8 cellular contexts compared by ENCODE assay signal in the genomic region with DNA sequence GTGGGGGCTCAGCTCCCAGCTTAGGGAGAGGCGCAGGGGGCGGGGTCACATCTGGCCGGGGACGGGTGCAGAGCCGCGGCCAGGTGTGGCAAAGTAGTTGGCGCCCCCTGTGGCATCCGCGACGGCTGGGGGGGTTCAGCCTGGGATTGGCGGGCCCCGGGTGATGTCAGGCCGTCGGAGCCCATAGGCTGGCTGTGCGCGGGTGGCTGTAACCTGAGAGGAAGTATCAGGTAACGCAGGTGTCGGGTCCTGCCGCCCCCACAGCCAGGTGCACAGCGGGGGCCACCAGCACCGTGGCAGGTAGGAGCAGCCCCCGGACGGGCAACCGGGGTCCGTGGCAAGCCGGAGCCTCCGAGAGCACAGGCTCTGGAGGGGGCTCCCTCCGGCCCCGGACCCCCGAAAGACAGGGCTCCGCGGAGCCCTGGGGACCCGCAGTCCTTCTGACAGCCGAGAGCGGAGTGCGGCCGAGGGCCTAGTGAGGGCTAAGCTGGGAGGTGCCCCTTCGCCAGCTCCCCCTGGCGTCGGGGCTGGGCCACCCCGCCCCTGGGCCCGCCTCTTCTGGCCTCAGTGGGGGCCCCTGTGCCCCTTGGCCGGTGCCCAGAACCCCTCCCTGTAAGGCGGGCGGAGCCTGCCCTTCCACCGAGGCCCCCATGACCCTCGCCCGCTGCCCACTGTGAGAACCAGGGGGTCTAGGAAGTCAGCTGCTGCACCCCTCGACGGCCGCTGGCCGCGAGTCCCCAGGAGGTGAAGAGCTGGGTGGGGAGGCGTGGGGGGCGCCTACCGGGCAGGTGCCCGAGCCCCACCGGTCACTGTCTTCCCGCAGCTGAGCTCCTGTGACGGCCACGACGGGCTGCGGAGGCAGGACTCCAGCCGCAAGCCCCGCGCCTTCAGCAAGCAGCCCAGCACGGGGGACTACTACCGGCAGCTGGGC. TPM values are rescaled to one million over a fixed set of nuclear protein-coding genes. Genes with fewer than 3 reads are reported as not detected.
DNase-seq lines count a peak whose midpoint lies in the region; ATAC-seq and TF ChIP-seq lines count a peak whose summit lies in the region.

No MANE protein-coding gene starts in this region.

- H3K4me3 Mint-ChIP-seq in activated naive CD4-positive, alpha-beta T cell treated with anti-CD3 and anti-CD28 coated beads, Interleukin-2, amount 10 ng/mL, durations not matched to agents 7 days and 5 days: peak overlapping the region; percentile 21
- no peak overlapping the region for H3K4me3 Mint-ChIP-seq in osteocyte (ENCODE audit: unreplicated experiment)

- peaks cover 22% of the 10 kb centered on the region for H3K4me1 Mint-ChIP-seq in activated naive CD4-positive, alpha-beta T cell treated with anti-CD3 and anti-CD28 coated beads, Interleukin-2, amount 10 ng/mL, durations not matched to agents 7 days and 5 days
- peaks cover 13% of the 10 kb centered on the region for H3K4me1 Mint-ChIP-seq in osteocyte (ENCODE audit: unreplicated experiment)

- no peak overlapping the region for H3K27ac ChIP-seq in lower lobe of right lung

- H3K27me3 ChIP-seq in lower lobe of right lung (ENCODE audit: low read depth): peaks cover 59% of the 10 kb centered on the region

- no peak overlapping the region for H3K27ac Mint-ChIP-seq in activated naive CD4-positive, alpha-beta T cell treated with anti-CD3 and anti-CD28 coated beads, Interleukin-2, amount 10 ng/mL, durations not matched to agents 7 days and 5 days
- no peak overlapping the region for H3K27ac Mint-ChIP-seq in osteocyte (ENCODE audit: unreplicated experiment)

- no peaks in the 10 kb centered on the region for H3K9me3 ChIP-seq in lower lobe of right lung

- peak; percentile 34 to 46 for ATAC-seq in lower lobe of right lung
- no peak for ATAC-seq in GM18511 (IDR thresholded peaks at IDR 0.05; ENCODE audit: unreplicated experiment)
- ATAC-seq in GM19455 (IDR thresholded peaks at IDR 0.05; ENCODE audit: unreplicated experiment): no peak

- no peaks in the 10 kb centered on the region for H3K4me1 ChIP-seq in lower lobe of right lung

- peaks cover 99% of the 10 kb centered on the region for H3K27me3 Mint-ChIP-seq in activated naive CD4-positive, alpha-beta T cell treated with anti-CD3 and anti-CD28 coated beads, Interleukin-2, amount 10 ng/mL, durations not matched to agents 7 days and 5 days
- peaks cover 24% of the 10 kb centered on the region for H3K27me3 Mint-ChIP-seq in osteocyte (ENCODE audit: unreplicated experiment)

- DNase-seq in DMS53 (lab: John Stamatoyannopoulos, UW) (peak; percentile 96), NCI-H146 (lab: John Stamatoyannopoulos, UW) (peak; percentile 86), lower lobe of right lung (no peak), SHP77 treated with DMSO at 0.1 percent for 48 hours (lab: John Stamatoyannopoulos, UW) (no peak), osteocyte (ENCODE audit: extremely low spot score, unreplicated experiment) (no peak)
- DNase-seq in activated naive CD4-positive, alpha-beta T cell treated with anti-CD3 and anti-CD28 coated beads, Interleukin-2, amount 10 ng/mL, durations not matched to agents 7 days and 5 days: peak; percentile 56

- no peak for TF ChIP-seq CTCF in lower lobe of right lung (IDR thresholded peaks at IDR 0.05)
- no peak for TF ChIP-seq CTCF in osteocyte (IDR thresholded peaks at IDR 0.05)

- no peaks in the 10 kb centered on the region for H3K36me3 ChIP-seq in lower lobe of right lung

- no peaks in the 10 kb centered on the region for H3K36me3 Mint-ChIP-seq in activated naive CD4-positive, alpha-beta T cell treated with anti-CD3 and anti-CD28 coated beads, Interleukin-2, amount 10 ng/mL, durations not matched to agents 7 days and 5 days
- no peaks in the 10 kb centered on the region for H3K36me3 Mint-ChIP-seq in osteocyte (ENCODE audit: unreplicated experiment)

- CTCF ChIA-PET in activated naive CD4-positive, alpha-beta T cell treated with anti-CD3 and anti-CD28 coated beads, Interleukin-2, amount 10 ng/mL, durations not matched to agents 7 days and 5 days (lab: Charles Lee): interaction anchor here (0.8 to 3.9 kb wide), 2 partner anchors 9 to 41 kb away, joined by 3 to 13 read pairs; no protein-coding TSS in a partner anchor

- peak overlapping the region; percentile 6 for H3K4me3 ChIP-seq in lower lobe of right lung

- no peaks in the 10 kb centered on the region for H3K9me3 Mint-ChIP-seq in activated naive CD4-positive, alpha-beta T cell treated with anti-CD3 and anti-CD28 coated beads, Interleukin-2, amount 10 ng/mL, durations not matched to agents 7 days and 5 days
- H3K9me3 Mint-ChIP-seq in osteocyte (ENCODE audit: unreplicated experiment): no peaks in the 10 kb centered on the region

- intact Hi-C loops in lower lobe of right lung (cut with DNase I): no loop called here

RNA-seq across cellular contexts. Expression of gene TNFRSF25, which starts 17.9 kb away (rescaled TPM):
- total RNA-seq in lower lobe of right lung: 8.2 TPM
- total RNA-seq in osteocyte: 26.4 and 27.9 TPM in 2 replicates

RNA-seq across cellular contexts. Expression of gene ESPN, which starts 23.5 kb away (rescaled TPM):
- 8.3 TPM for total RNA-seq in lower lobe of right lung
- total RNA-seq in osteocyte: 0.31 TPM in 1 of 2 replicates, not detected in the other

RNA-seq across cellular contexts. Expression of gene HES2, which starts 28.4 kb away (rescaled TPM):
- total RNA-seq in lower lobe of right lung: 6.4 TPM
- total RNA-seq in osteocyte: not detected in 2 replicates

RNA-seq across cellular contexts. Expression of gene PLEKHG5, which starts 43.4 kb away (rescaled TPM):
- total RNA-seq in lower lobe of right lung (9.5 TPM), osteocyte (33.0 and 34.9 TPM in 2 replicates)

RNA-seq across cellular contexts. Expression of gene ACOT7, which starts 54.5 kb away (rescaled TPM):
- total RNA-seq in lower lobe of right lung: 28.5 TPM
- total RNA-seq in osteocyte: 21.6 and 21.8 TPM in 2 replicates

Comparison
In these comparisons a context has a peak if more than half of its experiments do, and no peak if none do; other contexts are left out.
1. DNase-seq: peak in DMS53 (single experiment), NCI-H146 (single experiment) and activated naive CD4-positive, alpha-beta T cell treated with anti-CD3 and anti-CD28 coated beads, Interleukin-2, amount 10 ng/mL, durations not matched to agents 7 days and 5 days (single experiment); none in lower lobe of right lung (single experiment), SHP77 treated with DMSO at 0.1 percent for 48 hours (single experiment) and osteocyte (single experiment).
2. ATAC-seq: peak in lower lobe of right lung (2 of 2); none in GM18511 (single experiment) and GM19455 (single experiment).